In genomic region chr12:84732941-84733340, GRCh38 we compare ENCODE assay signal across 1 cellular context.
TF ChIP-seq lines count a peak whose summit lies in the region.

No MANE protein-coding gene starts in this region.

TF ChIP-seq in WTC11, 78 proteins besides CTCF, POLR2A, EP300 and RAD21 (continued from another document):
- no peak for TF ChIP-seq E2F4 (CRISPR knock-in tag; IDR thresholded peaks at IDR 0.05; ENCODE audit: borderline replicate concordance, low read depth)
- TF ChIP-seq, protein P1, sequence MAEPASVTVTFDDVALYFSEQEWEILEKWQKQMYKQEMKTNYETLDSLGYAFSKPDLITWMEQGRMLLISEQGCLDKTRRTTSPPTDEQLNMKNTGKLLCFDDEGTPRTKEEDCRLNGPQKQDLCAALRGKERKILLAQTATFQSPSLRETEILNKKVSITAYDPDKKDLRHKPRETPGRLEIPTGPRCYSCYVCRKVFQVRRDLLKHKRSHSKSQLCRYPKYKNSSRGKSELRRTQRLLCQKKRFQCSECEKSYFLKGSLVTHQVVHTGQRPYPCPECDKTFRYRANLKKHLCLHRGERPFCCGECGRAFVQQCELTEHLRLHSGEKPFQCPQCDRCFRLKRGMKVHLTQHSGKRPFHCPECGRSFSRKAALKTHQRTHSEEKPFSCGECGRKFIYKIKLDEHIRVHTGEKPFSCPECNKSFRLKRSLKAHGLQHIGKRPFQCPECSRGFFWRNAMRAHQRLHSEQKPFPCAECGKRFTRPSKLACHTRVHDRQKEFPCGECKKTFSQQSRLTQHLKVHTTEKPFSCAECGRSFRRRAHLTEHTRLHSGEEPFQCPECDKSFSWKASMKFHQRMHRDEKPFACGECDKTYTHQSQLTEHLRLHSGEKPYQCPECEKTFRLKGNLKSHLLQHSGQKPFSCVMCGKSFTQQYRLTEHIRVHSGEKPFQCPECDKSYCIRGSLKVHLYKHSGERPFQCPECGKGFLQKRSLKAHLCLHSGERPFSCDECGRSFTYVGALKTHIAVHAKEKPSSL (CRISPR knock-in tag; conservative IDR thresholded peaks at IDR 0.05) = no peak
- no peak for TF ChIP-seq FOXP1 (CRISPR knock-in tag; IDR thresholded peaks at IDR 0.05; ENCODE audit: borderline replicate concordance)
- TF ChIP-seq ARID4B (CRISPR knock-in tag; IDR thresholded peaks at IDR 0.05; ENCODE audit: borderline replicate concordance) = no peak
- TF ChIP-seq PRDM15 (CRISPR knock-in tag; IDR thresholded peaks at IDR 0.05) = no peak
TF ChIP-seq in WTC11: peak in this region for 0.
